In genomic region chr3:13222131-13222530, GRCh38 we compare ENCODE assay signal across 9 cellular contexts.
"Had no signal": no experiment of that assay in that cellular context is flagged by ENCODE, and none has a peak within 500 bp of the region (broad histone marks: within the 10 kb centered on the region; RNA-seq: fewer than 3 reads in every experiment).

No MANE protein-coding gene starts in this region.

- H3K4me3 ChIP-seq: GM23338 had no signal

- H3K4me2 ChIP-seq: GM23338 had no signal

- H3K36me3 Mint-ChIP-seq: IgD-negative memory B cell had no signal

- DNase-seq: H9, HCEC 1CT, KBM-7 had no signal

- ATAC-seq: GM23338, HepG2 had no signal

- H3K27ac ChIP-seq: HL-60 had no signal

- H3K4me3 Mint-ChIP-seq: GM23338, H9 had no signal

- H3K9me3 Mint-ChIP-seq: GM23338, H9 had no signal

- H3K27ac Mint-ChIP-seq: GM23338, IgD-negative memory B cell had no signal

- FAIRE-seq: H1, H54, HepG2 had no signal
